In genomic region chr6:45713981-45714685, GRCh38 we compare ENCODE assay signal across 10 cellular contexts.
DNase-seq lines count a peak whose midpoint lies in the region; ATAC-seq, FAIRE-seq and TF ChIP-seq lines count a peak whose summit lies in the region.
"Had no signal": no experiment of that assay in that cellular context is flagged by ENCODE, and none has a peak within 500 bp of the region (broad histone marks: within the 10 kb centered on the region; RNA-seq: fewer than 3 reads in every experiment).

No MANE protein-coding gene starts in this region.

- ATAC-seq in HG03571 (IDR thresholded peaks at IDR 0.05; ENCODE audit: unreplicated experiment) (no peak), lower lobe of right lung (no peak)

- TF ChIP-seq CTCF in keratinocyte (optimal IDR thresholded peaks at IDR 0.05 in 1 of 3, IDR thresholded peaks at IDR 0.05 in 1 of 3, conservative IDR thresholded peaks at IDR 0.05 in 1 of 3; ENCODE audit: extremely low read depth in 1 of 3, insufficient read depth in 2 of 3, low read length in 3 of 3): no peak
- TF ChIP-seq CTCF in lower lobe of right lung (IDR thresholded peaks at IDR 0.05): no peak

- H3K4me1 ChIP-seq in ACC112 (ENCODE audit: control insufficient read depth, insufficient read depth, low read length, unreplicated experiment) (peaks cover 36% of the 10 kb centered on the region), keratinocyte (ENCODE audit: control insufficient read depth, extremely low read depth, insufficient read depth, low read length) (no peaks in the 10 kb centered on the region), lower lobe of right lung (peaks cover 9% of the 10 kb centered on the region)
- peaks cover 22% of the 10 kb centered on the region for H3K4me1 ChIP-seq in CD4-positive, alpha-beta memory T cell (ENCODE audit: insufficient read depth, low read length)

- peaks cover 20 to 31% (median 24%) of the 10 kb centered on the region in 4 donors for H3K4me1 Mint-ChIP-seq in CD4-positive, alpha-beta memory T cell
- peaks cover 74% of the 10 kb centered on the region for H3K4me1 Mint-ChIP-seq in activated CD4-positive, alpha-beta memory T cell treated with anti-CD3 and anti-CD28 coated beads for 36 hours (ENCODE audit: low read depth)

- no peak for DNase-seq in CD4-positive, alpha-beta memory T cell
- peak; percentile 56 for DNase-seq in activated CD4-positive, alpha-beta memory T cell treated with anti-CD3 and anti-CD28 coated beads for 36 hours
- DNase-seq in keratinocyte (ENCODE audit: low read depth, low spot score) (no peak), COR-L47 (lab: John Stamatoyannopoulos, UW) (no peak), urothelium cell line (ENCODE audit: low spot score) (no peak), lower lobe of right lung (no peak)
- DNase-seq: left cardiac atrium had no signal

- H3K36me3 ChIP-seq in ACC112 (ENCODE audit: insufficient read depth, low read length): no peaks in the 10 kb centered on the region
- no peaks in the 10 kb centered on the region for H3K36me3 ChIP-seq in CD4-positive, alpha-beta memory T cell (ENCODE audit: insufficient read depth, low read length)
- H3K36me3 ChIP-seq in keratinocyte (ENCODE audit: control insufficient read depth in 2 of 2, extremely low read depth in 1 of 2, insufficient read depth in 2 of 2, low read length in 2 of 2): no peaks in the 10 kb centered on the region
- no peaks in the 10 kb centered on the region for H3K36me3 ChIP-seq in lower lobe of right lung
- H3K36me3 ChIP-seq: Peyer's patch had no signal

- H2AFZ ChIP-seq in ACC112 (ENCODE audit: low read length, unreplicated experiment) (peak overlapping the region; percentile 26), keratinocyte (ENCODE audit: control insufficient read depth, low read length) (peak overlapping the region; percentile 59)

- peak overlapping the region in 6 of 7 donors; percentile 58 to 79 (median 70) for H3K27ac Mint-ChIP-seq in CD4-positive, alpha-beta memory T cell
- H3K27ac Mint-ChIP-seq in activated CD4-positive, alpha-beta memory T cell treated with anti-CD3 and anti-CD28 coated beads for 36 hours: peak overlapping the region; percentile 93

- dilution Hi-C loops in keratinocyte (cut with MboI; ENCODE audit: extremely low pct_ligation_motif_present, low sequenced_read_pairs): loop anchor here (25.0 kb wide), 1 partner anchor 327 kb away; the partner anchor contains the start of gene SUPT3H

- H3K27ac ChIP-seq in ACC112 (ENCODE audit: low read depth, low read length): peak overlapping the region; percentile 7; the same call in 1 of the 2 replicates
- no peak overlapping the region for H3K27ac ChIP-seq in CD4-positive, alpha-beta memory T cell (ENCODE audit: low read depth, low read length)
- no peak overlapping the region for H3K27ac ChIP-seq in keratinocyte (ENCODE audit: control insufficient read depth, insufficient read depth, low read length)
- H3K27ac ChIP-seq in lower lobe of right lung: no peak overlapping the region

- H3K9me3 ChIP-seq in CD4-positive, alpha-beta memory T cell (ENCODE audit: control insufficient read depth in 1 of 2, low read length in 2 of 2): no peaks in the 10 kb centered on the region
- H3K9me3 ChIP-seq in keratinocyte (ENCODE audit: control insufficient read depth, low read depth, low read length) (no peaks in the 10 kb centered on the region), lower lobe of right lung (no peaks in the 10 kb centered on the region)
- H3K9me3 ChIP-seq: Peyer's patch had no signal

- POLR2A ChIA-PET in CD4-positive, alpha-beta memory T cell (lab: Charles Lee; ENCODE audit: partially characterized antibody): interaction anchor here (0.5 to 1.7 kb wide), 12 partner anchors 11 to 1058 kb away, joined by 3 to 31 read pairs (median 6); partner anchors contain the start of gene SUPT3H
- POLR2A ChIA-PET in activated CD4-positive, alpha-beta memory T cell treated with anti-CD3 and anti-CD28 coated beads for 36 hours (lab: Charles Lee): interaction anchor here (0.6 to 2.3 kb wide), 17 partner anchors 10 to 336 kb away, joined by 3 to 29 read pairs (median 5); no protein-coding TSS in a partner anchor

- no peak overlapping the region for H3K9ac ChIP-seq in keratinocyte (ENCODE audit: control insufficient read depth, extremely low read depth, insufficient read depth, low read length)

- CTCF ChIA-PET in CD4-positive, alpha-beta memory T cell (lab: Charles Lee; ENCODE audit: partially characterized antibody): interaction anchor here (0.6 to 9.3 kb wide), 81 partner anchors 8 to 1276 kb away, joined by 3 to 182 read pairs (median 4); partner anchors contain the start of gene SUPT3H
- CTCF ChIA-PET in activated CD4-positive, alpha-beta memory T cell treated with anti-CD3 and anti-CD28 coated beads for 36 hours (lab: Charles Lee): interaction anchor here (0.6 to 2.4 kb wide), 48 partner anchors 8 to 1244 kb away, joined by 3 to 26 read pairs (median 4); partner anchors contain the start of gene SUPT3H

- H3K79me2 ChIP-seq in ACC112 (ENCODE audit: control insufficient read depth, insufficient read depth, low read length, unreplicated experiment) (no peaks in the 10 kb centered on the region), keratinocyte (ENCODE audit: control insufficient read depth, insufficient read depth, low read length) (no peaks in the 10 kb centered on the region)

- H3K27me3 Mint-ChIP-seq in CD4-positive, alpha-beta memory T cell: peaks cover 0 to 2% of the 10 kb centered on the region in 2 donors
- H3K27me3 Mint-ChIP-seq in activated CD4-positive, alpha-beta memory T cell treated with anti-CD3 and anti-CD28 coated beads for 36 hours: no peaks in the 10 kb centered on the region

- peak overlapping the region; percentile 62 to 78 (median 66) for H3K4me3 Mint-ChIP-seq in CD4-positive, alpha-beta memory T cell
- H3K4me3 Mint-ChIP-seq in activated CD4-positive, alpha-beta memory T cell treated with anti-CD3 and anti-CD28 coated beads for 36 hours: peak overlapping the region; percentile 4

- H3K36me3 Mint-ChIP-seq in CD4-positive, alpha-beta memory T cell: no peaks in the 10 kb centered on the region
- H3K36me3 Mint-ChIP-seq in activated CD4-positive, alpha-beta memory T cell treated with anti-CD3 and anti-CD28 coated beads for 36 hours: no peaks in the 10 kb centered on the region

- H3K9me1 ChIP-seq in keratinocyte (ENCODE audit: control insufficient read depth, extremely low read depth, insufficient read depth, low read length): no peaks in the 10 kb centered on the region

- H4K20me1 ChIP-seq in keratinocyte (ENCODE audit: control insufficient read depth, extremely low read depth, insufficient read depth, low read length): no peaks in the 10 kb centered on the region

- H3K4me2 ChIP-seq in keratinocyte (ENCODE audit: control insufficient read depth, extremely low read depth, insufficient read depth, low read depth, low read length): peak overlapping the region; percentile 45

- FAIRE-seq in keratinocyte (lab: Jason Lieb, UNC) (no peak), urothelium cell line (lab: Jason Lieb, UNC) (no peak)

- H3K27me3 ChIP-seq in ACC112 (ENCODE audit: insufficient read depth, low read length): no peaks in the 10 kb centered on the region
- no peaks in the 10 kb centered on the region for H3K27me3 ChIP-seq in CD4-positive, alpha-beta memory T cell (ENCODE audit: insufficient read depth, low read length)
- no peaks in the 10 kb centered on the region for H3K27me3 ChIP-seq in keratinocyte (ENCODE audit: control insufficient read depth, extremely low read depth, insufficient read depth, low read length)
- no peaks in the 10 kb centered on the region for H3K27me3 ChIP-seq in lower lobe of right lung (ENCODE audit: low read depth)
- H3K27me3 ChIP-seq: Peyer's patch had no signal

- no peaks in the 10 kb centered on the region for H3K9me3 Mint-ChIP-seq in CD4-positive, alpha-beta memory T cell
- no peaks in the 10 kb centered on the region for H3K9me3 Mint-ChIP-seq in activated CD4-positive, alpha-beta memory T cell treated with anti-CD3 and anti-CD28 coated beads for 36 hours

- intact Hi-C loops in CD4-positive, alpha-beta memory T cell (cut with micrococcal nuclease): loop anchor here (1.0 to 10.0 kb wide), 6 partner anchors 128 to 1059 kb away; no protein-coding TSS in a partner anchor
- intact Hi-C loops in activated CD4-positive, alpha-beta memory T cell treated with anti-CD3 and anti-CD28 coated beads for 36 hours (cut with micrococcal nuclease): loop anchor here (1.0 to 10.0 kb wide), 10 partner anchors 23 to 1059 kb away; no protein-coding TSS in a partner anchor
- intact Hi-C loops in lower lobe of right lung (cut with DNase I): loop anchor here (10.0 kb wide), 1 partner anchor 289 kb away; no protein-coding TSS in a partner anchor

- H3K4me3 ChIP-seq in ACC112 (ENCODE audit: low read depth, low read length) (no peak overlapping the region), keratinocyte (ENCODE audit: control insufficient read depth in 2 of 3, extremely low read depth in 1 of 3, insufficient read depth in 2 of 3, low read depth in 1 of 3, low read length in 3 of 3) (no peak overlapping the region), lower lobe of right lung (no peak overlapping the region)
- H3K4me3 ChIP-seq in CD4-positive, alpha-beta memory T cell (ENCODE audit: low read length in 2 of 2): no peak overlapping the region
- H3K4me3 ChIP-seq: Peyer's patch had no signal
